In genomic region chr6:89695667-89696066, GRCh38 we compare ENCODE assay signal across 22 cellular contexts.
"Had no signal": no experiment of that assay in that cellular context is flagged by ENCODE, and none has a peak within 500 bp of the region (broad histone marks: within the 10 kb centered on the region; RNA-seq: fewer than 3 reads in every experiment).

No MANE protein-coding gene starts in this region.

- DNase-seq: Kasumi-1, NCI-H1092, NCI-H1105 treated with DMSO at 0.1 percent for 48 hours, NCI-H1417 treated with DMSO at 0.1 percent for 48 hours, NCI-H187, NCI-H2029, NCI-H2081 treated with DMSO at 0.1 percent for 48 hours, NCI-H2171, NCI-H226, NCI-H446, NCI-H510A, NCI-H524 treated with DMSO at 0.1 percent for 48 hours, NCI-H69, NCI-H774, Right ventricle myocardium superior, RPMI8226, SIG-M5 had no signal

- H3K4me3 ChIP-seq: K562, SJSA1, SK-N-MC had no signal

- H3K27me3 ChIP-seq: SJSA1 had no signal

- H3K4me1 ChIP-seq: SJSA1 had no signal

- H3K9me3 Mint-ChIP-seq: IgD-negative memory B cell had no signal

- H3K27me3 Mint-ChIP-seq: IgD-negative memory B cell had no signal

- H3K9me3 ChIP-seq: SJSA1 had no signal

- H3K4me2 ChIP-seq: KMS-11 had no signal

- H3K9ac ChIP-seq: KMS-11 had no signal

- H3K4me3 Mint-ChIP-seq: IgD-negative memory B cell had no signal

- H3K27ac ChIP-seq: KMS-11, SJSA1, SK-N-MC had no signal

- ATAC-seq: K562 had no signal
